8 cellular contexts compared by ENCODE assay signal in the genomic region with DNA sequence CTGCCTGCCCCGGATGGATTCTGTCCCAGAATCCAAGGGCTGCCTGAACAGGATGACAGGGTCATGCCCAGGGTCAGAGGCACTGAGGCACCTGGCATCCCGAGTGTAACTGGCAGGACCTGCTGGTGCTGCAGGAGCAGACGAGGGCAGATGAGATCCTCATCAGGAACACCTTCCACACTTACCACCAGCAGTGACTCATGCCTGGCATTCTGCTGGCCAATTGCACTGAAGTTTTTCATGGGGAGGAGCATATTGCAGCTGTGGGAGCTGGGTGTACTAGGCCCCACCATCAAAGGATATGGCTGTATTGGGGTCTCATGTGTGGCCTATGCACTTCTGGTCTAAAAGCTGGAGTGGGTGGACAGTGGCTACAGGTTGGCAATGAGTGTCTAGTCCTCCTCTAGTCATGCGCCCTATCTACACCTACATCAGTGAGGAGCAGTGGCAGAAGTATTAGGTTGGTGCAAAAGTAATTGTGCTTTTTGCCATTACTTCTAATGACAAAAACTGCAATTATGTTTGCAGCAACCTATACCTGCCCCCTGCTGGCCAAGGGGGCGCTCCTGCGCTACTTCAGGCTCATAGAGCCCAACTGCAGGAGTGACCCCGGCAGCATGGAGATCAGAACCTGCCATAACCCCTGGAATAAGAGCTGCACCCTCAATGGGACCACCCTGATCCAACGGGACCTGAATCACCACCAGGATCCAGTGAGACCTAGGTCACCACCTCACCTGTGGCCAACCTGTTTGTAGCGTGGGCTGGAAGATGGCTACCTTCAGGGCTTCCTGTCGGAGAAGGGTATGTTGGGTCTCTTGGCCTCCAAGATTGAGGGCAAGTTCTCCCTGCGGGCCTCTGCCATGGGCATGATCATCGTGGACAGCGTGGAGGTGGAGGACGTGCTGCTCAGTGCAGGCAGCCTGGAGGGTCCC. TPM values are rescaled to one million over a fixed set of nuclear protein-coding genes. Genes with fewer than 3 reads are reported as not detected.
A peak's percentile ranks its signal among the peaks of the same experiment; 100 is the strongest.
DNase-seq lines count a peak whose midpoint lies in the region; TF ChIP-seq lines count a peak whose summit lies in the region.

No MANE protein-coding gene starts in this region.

- H2AK5ac ChIP-seq in H9 (ENCODE audit: insufficient read length, low read length): no peak overlapping the region

- peak overlapping the region in 1 of 3 experiments; percentile 67; a peak in 1 of 7 replicates for H3K27ac Mint-ChIP-seq in H9

- H3K9me3 ChIP-seq in H9 (ENCODE audit: control insufficient read depth, low read depth, low read length): no peaks in the 10 kb centered on the region

- peaks cover 23% of the 10 kb centered on the region for H3K27me3 Mint-ChIP-seq in H9 (ENCODE audit: low read depth)

- no peak overlapping the region for H3K23ac ChIP-seq in H9 (ENCODE audit: insufficient read length, low read depth, low read length)

- no peaks in the 10 kb centered on the region for H3K4me1 ChIP-seq in H9 (ENCODE audit: insufficient read depth, low read length)

- H3K23me2 ChIP-seq in H9 (ENCODE audit: insufficient read length, low read depth, low read length, poor library complexity, severe bottlenecking): no peaks in the 10 kb centered on the region

- H3T11ph ChIP-seq in H9 (ENCODE audit: low read length): no peak overlapping the region

- no peak overlapping the region for H2AFZ ChIP-seq in H9 (ENCODE audit: low read length)

- no peak overlapping the region for H3K4ac ChIP-seq in H9 (ENCODE audit: low read depth, low read length)

- WGBS in H9 (ENCODE audit: extremely low coverage, insufficient read length, low lambda C conversion rate): no CpG with 5 or more reads among the region's 14 CpGs

- TF ChIP-seq CTCF in H9 (conservative IDR thresholded peaks at IDR 0.05): peak; percentile 83

- no peak overlapping the region for H3K56ac ChIP-seq in H9 (ENCODE audit: insufficient read length, low read depth, low read length)

- no peaks in the 10 kb centered on the region for H4K20me1 ChIP-seq in H9 (ENCODE audit: control insufficient read depth, insufficient read depth, insufficient read length)

- peak; percentile 32 for DNase-seq in ACHN
- peak; percentile 73 for DNase-seq in H9
- DNase-seq in activated CD4-positive, CD25-positive, alpha-beta regulatory T cell treated with anti-CD3 and anti-CD28 coated beads, Interleukin-2, amount 50 U/mL, for 16 hours (ENCODE audit: low read depth, low spot score): peak; percentile 30
- peak; percentile 45 for DNase-seq in effector CD8-positive, alpha-beta T cell (lab: John Stamatoyannopoulos, UW)
- DNase-seq in stimulated activated CD4-positive, alpha-beta T cell treated with anti-CD3 and anti-CD28 coated beads, Interleukin-1b, Interleukin-23, amount 100 ng/mL, for 48 hours: peak; percentile 48
- DNase-seq in kidney glomerular epithelial cell (lab: John Stamatoyannopoulos, UW): no peak
- no peak for DNase-seq in posterior vena cava (ENCODE audit: low spot score)
- no peak for DNase-seq in DMS79 (lab: John Stamatoyannopoulos, UW)

- H2BK5ac ChIP-seq in H9 (ENCODE audit: insufficient read length, low read length): no peak overlapping the region

- no peak overlapping the region for H4K91ac ChIP-seq in H9 (ENCODE audit: insufficient read length, low read depth, low read length)

- no peak overlapping the region for H2BK12ac ChIP-seq in H9 (ENCODE audit: insufficient read length, low read depth, low read length)

- no peaks in the 10 kb centered on the region for H3K36me3 Mint-ChIP-seq in H9 (ENCODE audit: insufficient read depth in 1 of 3, low read depth in 3 of 3)

- H4K5ac ChIP-seq in H9 (ENCODE audit: insufficient read length, low read depth, low read length): no peak overlapping the region

- no peaks in the 10 kb centered on the region for H3K79me2 ChIP-seq in H9 (ENCODE audit: insufficient read depth, low read length)

- no peak overlapping the region for H2BK120ac ChIP-seq in H9 (ENCODE audit: low read depth, low read length, poor library complexity, severe bottlenecking)

- H3K4me2 ChIP-seq in H9 (ENCODE audit: insufficient read depth, insufficient read length, low read length): no peak overlapping the region

- intact Hi-C loops in posterior vena cava (cut with DNase I): no loop called here

- no peak overlapping the region for H3K14ac ChIP-seq in H9 (ENCODE audit: insufficient read depth, low read length)

- H3K9ac ChIP-seq in H9 (ENCODE audit: extremely low read depth, insufficient read length, low read length): no peak overlapping the region

- H4K8ac ChIP-seq in H9 (replicated peaks; ENCODE audit: insufficient read length, low read depth, low read length): no peak overlapping the region

- H3K27ac ChIP-seq in H9 (ENCODE audit: insufficient read length, low read depth, low read length): no peak overlapping the region

- no peak overlapping the region for H3K18ac ChIP-seq in H9 (ENCODE audit: insufficient read length, low read depth, low read length)

- no peaks in the 10 kb centered on the region for H3K79me1 ChIP-seq in H9 (ENCODE audit: insufficient read depth, low read depth, low read length, poor library complexity, severe bottlenecking)

- H3K27me3 ChIP-seq in H9 (ENCODE audit: insufficient read depth, low read length): no peaks in the 10 kb centered on the region

- H2BK20ac ChIP-seq in H9 (ENCODE audit: low read depth, low read length, poor library complexity, severe bottlenecking): no peak overlapping the region

- no peak overlapping the region for H3K4me3 Mint-ChIP-seq in H9

- H3K4me1 Mint-ChIP-seq in H9: no peaks in the 10 kb centered on the region

- H2BK15ac ChIP-seq in H9 (ENCODE audit: low read depth, low read length): no peak overlapping the region

- in situ Hi-C loops in ACHN (cut with HindIII; ENCODE audit: low pct_ligation_motif_present, low pct_unique_long_range_greater_than_20kb, low sequenced_read_pairs): no loop called here

- H3K9me3 Mint-ChIP-seq in H9: no peaks in the 10 kb centered on the region

RNA-seq across cellular contexts. Expression of gene C12orf42, which starts 8.0 kb away (rescaled TPM):
- not detected in 2 replicates for total RNA-seq in H9 (2021)
- not detected for total RNA-seq in posterior vena cava

Comparison
In these comparisons a context has a peak if more than half of its experiments do, and no peak if none do; other contexts are left out.
1. DNase-seq: peak in ACHN (single experiment), H9 (single experiment), activated CD4-positive, CD25-positive, alpha-beta regulatory T cell treated with anti-CD3 and anti-CD28 coated beads, Interleukin-2, amount 50 U/mL, for 16 hours (single experiment), effector CD8-positive, alpha-beta T cell (single experiment) and stimulated activated CD4-positive, alpha-beta T cell treated with anti-CD3 and anti-CD28 coated beads, Interleukin-1b, Interleukin-23, amount 100 ng/mL, for 48 hours (single experiment); none in kidney glomerular epithelial cell (single experiment), posterior vena cava (single experiment) and DMS79 (single experiment).